27 cellular contexts compared by ENCODE assay signal in genomic region chr10:30849636-30850035, GRCh38.
"Had no signal": no experiment of that assay in that cellular context is flagged by ENCODE, and none has a peak within 500 bp of the region (broad histone marks: within the 10 kb centered on the region; RNA-seq: fewer than 3 reads in every experiment).

No MANE protein-coding gene starts in this region.

- DNase-seq: activated CD4-positive, alpha-beta memory T cell treated with anti-CD3 and anti-CD28 coated beads, Interleukin-2, amount 10 ng/mL, durations not matched to agents 7 days and 5 days; activated CD4-positive, alpha-beta T cell treated with anti-CD3 and anti-CD28 coated beads for 1 hour; activated CD4-positive, alpha-beta T cell treated with anti-CD3 and anti-CD28 coated beads for 4 hours; activated CD4-positive, alpha-beta T cell treated with anti-CD3 and anti-CD28 coated beads, Interleukin-2, amount 10 ng/mL, durations not matched to agents 7 days and 5 days; activated CD4-positive, alpha-beta T cell treated with anti-CD3 and anti-CD28 coated beads, Interleukin-2, amount 50 U/mL, for 4 hours; activated CD8-positive, alpha-beta memory T cell treated with anti-CD3 and anti-CD28 coated beads, Interleukin-2, amount 50 U/mL, for 48 hours; activated gamma-delta T cell; activated naive CD4-positive, alpha-beta T cell; activated naive CD4-positive, alpha-beta T cell treated with anti-CD3 and anti-CD28 coated beads, Interleukin-2, amount 10 ng/mL, durations not matched to agents 7 days and 5 days; activated naive CD8-positive, alpha-beta T cell treated with anti-CD3 and anti-CD28 coated beads, Interleukin-2, amount 10 ng/mL, durations not matched to agents 7 days and 5 days; activated T-cell treated with anti-CD3 and anti-CD28 coated beads for 4 hours; activated T-cell treated with anti-CD3 and anti-CD28 coated beads, Interleukin-2, amount 50 U/mL, for 24 hours; activated T-cell treated with anti-CD3 and anti-CD28 coated beads, Interleukin-2, amount 50 U/mL, for 72 hours; amniotic stem cell; anterior cingulate cortex; brain microvascular endothelial cell; dorsolateral prefrontal cortex; effector memory CD4-positive, alpha-beta T cell; erythroblast; foreskin keratinocyte; gastrocnemius medialis; glutamatergic neuron; heart left ventricle had no signal

- H3K27ac ChIP-seq: brain microvascular endothelial cell, coronary artery, dorsolateral prefrontal cortex, esophagus muscularis mucosa, foreskin keratinocyte, gastrocnemius medialis, heart left ventricle had no signal

- ATAC-seq: activated naive CD4-positive, alpha-beta T cell treated with anti-CD3 and anti-CD28 coated beads, Interleukin-2, amount 50 U/mL, for 72 hours; activated T-cell treated with anti-CD3 and anti-CD28 coated beads, Interleukin-2, amount 50 U/mL, for 72 hours; foreskin keratinocyte; gastrocnemius medialis; heart left ventricle; WTC11 had no signal

- H3K4me1 ChIP-seq: esophagus muscularis mucosa, foreskin keratinocyte, gastrocnemius medialis had no signal

- H3K9me3 ChIP-seq: esophagus muscularis mucosa, gastrocnemius medialis, heart left ventricle had no signal

- H3K27me3 ChIP-seq: brain microvascular endothelial cell, dorsolateral prefrontal cortex, esophagus muscularis mucosa, foreskin keratinocyte, gastrocnemius medialis, heart left ventricle had no signal

- H3K36me3 ChIP-seq: brain microvascular endothelial cell had no signal

- H3K4me3 ChIP-seq: coronary artery, dorsolateral prefrontal cortex, esophagus muscularis mucosa, gastrocnemius medialis, heart left ventricle had no signal
